Comparison of ENCODE assay signal across 2 cellular contexts in genomic region chr13:113750554-113751399, GRCh38.
TF ChIP-seq lines count a peak whose summit lies in the region.

No MANE protein-coding gene starts in this region.

TF ChIP-seq in K562, 482 proteins besides CTCF, POLR2A, EP300 and RAD21:
- TF ChIP-seq HNRNPH1 (optimal IDR thresholded peaks at IDR 0.05; ENCODE audit: low read depth, low read length) (no peak), KDM1A (IDR thresholded peaks at IDR 0.05) (peak in 1 of 2 experiments; percentile 57; a peak in 1 of 4 replicates)
- TF ChIP-seq, protein P1, sequence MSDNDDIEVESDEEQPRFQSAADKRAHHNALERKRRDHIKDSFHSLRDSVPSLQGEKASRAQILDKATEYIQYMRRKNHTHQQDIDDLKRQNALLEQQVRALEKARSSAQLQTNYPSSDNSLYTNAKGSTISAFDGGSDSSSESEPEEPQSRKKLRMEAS (CRISPR knock-in tag; IDR thresholded peaks at IDR 0.05) = peak; percentile 41; the same call in 1 of the 2 replicates

TF ChIP-seq in HepG2, 621 proteins besides CTCF, POLR2A, EP300 and RAD21:
- TF ChIP-seq SALL2 (CRISPR knock-in tag; IDR thresholded peaks at IDR 0.05) (no peak), ZNF331 (CRISPR knock-in tag; IDR thresholded peaks at IDR 0.05) (no peak), MNT (IDR thresholded peaks at IDR 0.05) (peak; percentile 94), MAFG (CRISPR knock-in tag; IDR thresholded peaks at IDR 0.05) (no peak), SMAD1 (CRISPR knock-in tag; IDR thresholded peaks at IDR 0.05; ENCODE audit: borderline replicate concordance, low read depth) (no peak), ZNF350 (CRISPR knock-in tag; IDR thresholded peaks at IDR 0.05; ENCODE audit: borderline replicate concordance, low read depth) (no peak), WIZ (CRISPR knock-in tag; IDR thresholded peaks at IDR 0.05) (no peak), MXD1 (CRISPR knock-in tag; IDR thresholded peaks at IDR 0.05) (0 out of 2 replicates have a peak, but pooled peaks have one; percentile 21), MBD4 (IDR thresholded peaks at IDR 0.05; ENCODE audit: borderline replicate concordance, low read length) (no peak), PHF21A (CRISPR knock-in tag; IDR thresholded peaks at IDR 0.05) (no peak), ZNF12 (CRISPR knock-in tag; IDR thresholded peaks at IDR 0.05) (no peak), GMEB1 (CRISPR knock-in tag; IDR thresholded peaks at IDR 0.05; ENCODE audit: borderline replicate concordance) (no peak), ZFYVE20 (CRISPR knock-in tag; IDR thresholded peaks at IDR 0.05; ENCODE audit: borderline replicate concordance, low read depth) (0 out of 2 replicates have a peak, but pooled peaks have one; percentile 51), ELF1 (CRISPR knock-in tag; IDR thresholded peaks at IDR 0.05) (no peak), ZNF329 (CRISPR knock-in tag; IDR thresholded peaks at IDR 0.05; ENCODE audit: low read depth) (no peak)
- TF ChIP-seq, protein P2, sequence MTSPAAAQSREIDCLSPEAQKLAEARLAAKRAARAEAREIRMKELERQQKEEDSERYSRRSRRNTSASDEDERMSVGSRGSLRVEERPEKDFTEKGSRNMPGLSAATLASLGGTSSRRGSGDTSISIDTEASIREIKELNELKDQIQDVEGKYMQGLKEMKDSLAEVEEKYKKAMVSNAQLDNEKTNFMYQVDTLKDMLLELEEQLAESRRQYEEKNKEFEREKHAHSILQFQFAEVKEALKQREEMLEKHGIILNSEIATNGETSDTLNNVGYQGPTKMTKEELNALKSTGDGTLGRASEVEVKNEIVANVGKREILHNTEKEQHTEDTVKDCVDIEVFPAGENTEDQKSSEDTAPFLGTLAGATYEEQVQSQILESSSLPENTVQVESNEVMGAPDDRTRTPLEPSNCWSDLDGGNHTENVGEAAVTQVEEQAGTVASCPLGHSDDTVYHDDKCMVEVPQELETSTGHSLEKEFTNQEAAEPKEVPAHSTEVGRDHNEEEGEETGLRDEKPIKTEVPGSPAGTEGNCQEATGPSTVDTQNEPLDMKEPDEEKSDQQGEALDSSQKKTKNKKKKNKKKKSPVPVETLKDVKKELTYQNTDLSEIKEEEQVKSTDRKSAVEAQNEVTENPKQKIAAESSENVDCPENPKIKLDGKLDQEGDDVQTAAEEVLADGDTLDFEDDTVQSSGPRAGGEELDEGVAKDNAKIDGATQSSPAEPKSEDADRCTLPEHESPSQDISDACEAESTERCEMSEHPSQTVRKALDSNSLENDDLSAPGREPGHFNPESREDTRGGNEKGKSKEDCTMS (CRISPR knock-in tag; conservative IDR thresholded peaks at IDR 0.05) = no peak
- TF ChIP-seq, protein P3, sequence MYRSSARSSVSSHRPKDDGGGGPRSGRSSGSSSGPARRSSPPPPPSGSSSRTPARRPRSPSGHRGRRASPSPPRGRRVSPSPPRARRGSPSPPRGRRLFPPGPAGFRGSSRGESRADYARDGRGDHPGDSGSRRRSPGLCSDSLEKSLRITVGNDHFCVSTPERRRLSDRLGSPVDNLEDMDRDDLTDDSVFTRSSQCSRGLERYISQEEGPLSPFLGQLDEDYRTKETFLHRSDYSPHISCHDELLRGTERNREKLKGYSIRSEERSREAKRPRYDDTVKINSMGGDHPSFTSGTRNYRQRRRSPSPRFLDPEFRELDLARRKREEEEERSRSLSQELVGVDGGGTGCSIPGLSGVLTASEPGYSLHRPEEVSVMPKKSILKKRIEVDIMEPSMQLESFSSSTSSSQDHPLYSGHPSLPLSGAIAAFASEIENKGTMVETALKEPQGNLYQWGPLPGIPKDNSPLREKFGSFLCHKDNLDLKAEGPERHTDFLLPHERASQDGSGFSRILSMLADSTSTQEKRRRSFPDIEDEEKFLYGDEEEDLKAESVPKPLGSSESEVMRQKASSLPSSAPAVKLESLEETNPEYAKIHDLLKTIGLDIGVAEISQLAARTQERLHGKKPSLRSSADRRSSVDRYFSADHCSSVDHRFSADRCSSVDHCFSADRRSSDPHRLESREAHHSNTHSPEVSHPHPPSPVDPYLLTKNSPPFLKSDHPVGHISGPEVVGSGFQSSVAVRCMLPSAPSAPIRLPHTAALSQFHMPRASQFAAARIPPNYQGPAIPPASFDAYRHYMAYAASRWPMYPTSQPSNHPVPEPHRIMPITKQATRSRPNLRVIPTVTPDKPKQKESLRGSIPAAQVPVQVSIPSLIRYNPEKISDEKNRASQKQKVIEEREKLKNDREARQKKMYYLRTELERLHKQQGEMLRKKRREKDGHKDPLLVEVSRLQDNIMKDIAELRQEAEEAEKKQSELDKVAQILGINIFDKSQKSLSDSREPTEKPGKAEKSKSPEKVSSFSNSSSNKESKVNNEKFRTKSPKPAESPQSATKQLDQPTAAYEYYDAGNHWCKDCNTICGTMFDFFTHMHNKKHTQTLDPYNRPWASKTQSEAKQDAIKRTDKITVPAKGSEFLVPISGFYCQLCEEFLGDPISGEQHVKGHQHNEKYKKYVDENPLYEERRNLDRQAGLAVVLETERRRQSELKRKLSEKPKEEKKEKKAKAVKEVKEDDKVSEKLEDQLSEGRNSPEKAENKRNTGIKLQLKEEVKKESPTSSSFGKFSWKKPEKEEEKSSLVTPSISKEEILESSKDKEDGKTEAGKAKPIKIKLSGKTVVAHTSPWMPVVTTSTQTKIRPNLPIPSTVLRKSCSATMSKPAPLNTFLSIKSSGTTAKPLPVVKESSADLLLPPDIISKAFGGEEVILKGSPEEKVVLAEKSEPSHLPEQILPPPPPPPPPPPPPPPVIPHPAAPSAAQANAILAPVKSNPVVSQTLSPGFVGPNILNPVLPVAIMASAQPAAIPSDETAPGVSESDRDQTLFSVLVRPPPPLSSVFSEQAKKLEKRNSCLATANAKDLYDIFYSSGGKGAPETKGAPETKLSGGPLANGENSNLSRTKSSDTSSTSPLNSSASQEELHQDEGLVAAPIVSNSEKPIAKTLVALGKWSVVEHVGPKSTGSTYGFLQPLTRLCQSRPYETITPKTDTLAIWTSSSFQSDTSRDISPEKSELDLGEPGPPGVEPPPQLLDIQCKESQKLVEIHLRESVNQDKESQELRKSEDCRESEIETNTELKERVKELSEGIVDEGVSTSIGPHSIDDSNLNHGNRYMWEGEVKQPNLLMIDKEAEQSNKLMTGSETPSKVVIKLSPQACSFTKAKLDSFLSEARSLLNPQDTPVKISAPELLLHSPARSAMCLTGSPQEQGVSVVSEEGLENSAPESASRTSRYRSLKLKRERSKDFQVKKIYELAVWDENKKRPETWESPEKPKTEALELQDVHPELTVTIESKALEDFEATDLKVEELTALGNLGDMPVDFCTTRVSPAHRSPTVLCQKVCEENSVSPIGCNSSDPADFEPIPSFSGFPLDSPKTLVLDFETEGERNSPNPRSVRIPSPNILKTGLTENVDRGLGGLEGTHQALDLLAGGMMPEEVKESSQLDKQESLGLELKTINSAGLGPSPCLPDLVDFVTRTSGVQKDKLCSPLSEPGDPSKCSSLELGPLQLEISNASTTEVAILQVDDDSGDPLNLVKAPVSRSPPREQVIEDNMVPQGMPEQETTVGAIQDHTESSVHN (CRISPR knock-in tag; IDR thresholded peaks at IDR 0.05) = no peak
- TF ChIP-seq, protein P4, sequence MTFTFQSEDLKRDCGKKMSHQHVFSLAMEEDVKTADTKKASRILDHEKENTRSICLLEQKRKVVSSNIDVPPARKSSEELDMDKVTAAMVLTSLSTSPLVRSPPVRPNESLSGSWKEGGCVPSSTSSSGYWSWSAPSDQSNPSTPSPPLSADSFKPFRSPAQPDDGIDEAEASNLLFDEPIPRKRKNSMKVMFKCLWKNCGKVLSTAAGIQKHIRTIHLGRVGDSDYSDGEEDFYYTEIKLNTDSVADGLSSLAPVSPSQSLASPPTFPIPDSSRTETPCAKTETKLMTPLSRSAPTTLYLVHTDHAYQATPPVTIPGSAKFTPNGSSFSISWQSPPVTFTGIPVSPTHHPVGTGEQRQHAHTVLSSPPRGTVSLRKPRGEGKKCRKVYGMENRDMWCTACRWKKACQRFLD (CRISPR knock-in tag; IDR thresholded peaks at IDR 0.05; ENCODE audit: borderline replicate concordance) = no peak
